20 cellular contexts compared by ENCODE assay signal in the genomic region with DNA sequence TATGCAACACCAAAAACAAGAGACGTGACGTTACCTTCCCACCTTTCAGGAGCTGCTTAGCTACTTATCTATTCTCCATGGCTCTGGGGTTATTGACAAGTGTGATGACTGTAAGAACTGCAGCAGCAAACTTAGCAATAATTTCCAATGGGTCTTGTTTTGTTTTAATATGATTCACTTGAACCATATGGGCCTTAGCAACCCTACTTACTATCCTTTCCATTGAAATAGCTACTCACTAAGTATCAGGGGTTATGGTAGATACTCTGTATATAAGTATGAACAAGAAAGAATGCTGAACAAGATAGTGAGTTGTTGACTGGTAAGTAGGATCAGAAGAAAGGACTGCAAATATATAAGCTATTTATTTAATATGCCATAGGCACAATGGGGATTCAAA.
DNase-seq lines count a peak whose midpoint lies in the region; ATAC-seq lines count a peak whose summit lies in the region.
"Had no signal": no experiment of that assay in that cellular context is flagged by ENCODE, and none has a peak within 500 bp of the region (broad histone marks: within the 10 kb centered on the region; RNA-seq: fewer than 3 reads in every experiment).

No MANE protein-coding gene starts in this region.

- H3K4me1 Mint-ChIP-seq in activated T-cell treated with anti-CD3 and anti-CD28 coated beads, Interleukin-2, amount 50 U/mL, for 24 hours (ENCODE audit: low read depth): peaks cover 37% of the 10 kb centered on the region
- H3K4me1 Mint-ChIP-seq in activated naive CD4-positive, alpha-beta T cell treated with anti-CD3 and anti-CD28 coated beads, Interleukin-2, amount 10 ng/mL, durations not matched to agents 7 days and 5 days: no peaks in the 10 kb centered on the region
- H3K4me1 Mint-ChIP-seq in stimulated activated effector memory CD8-positive, alpha-beta T cell treated with anti-CD3 and anti-CD28 coated beads, Interleukin-12 subunit alpha, Interleukin-12 subunit beta, amount 100 ng/mL, for 72 hours: peaks cover 6% of the 10 kb centered on the region
- H3K4me1 Mint-ChIP-seq: CD4-positive, CD25-positive, alpha-beta regulatory T cell; CD8-positive, alpha-beta memory T cell had no signal

- peak; percentile 12 to 69 for ATAC-seq in activated naive CD4-positive, alpha-beta T cell treated with anti-CD3 and anti-CD28 coated beads, Interleukin-2, amount 50 U/mL, for 72 hours
- peak; percentile 47 for ATAC-seq in stimulated activated effector memory CD8-positive, alpha-beta T cell treated with anti-CD3 and anti-CD28 coated beads, Interleukin-12 subunit alpha, Interleukin-12 subunit beta, amount 100 ng/mL, for 72 hours
- ATAC-seq: GM12878, HCT116 had no signal

- no peaks in the 10 kb centered on the region for H3K36me3 Mint-ChIP-seq in activated T-cell treated with anti-CD3 and anti-CD28 coated beads, Interleukin-2, amount 50 U/mL, for 24 hours (ENCODE audit: low read depth)
- no peaks in the 10 kb centered on the region for H3K36me3 Mint-ChIP-seq in activated naive CD4-positive, alpha-beta T cell treated with anti-CD3 and anti-CD28 coated beads, Interleukin-2, amount 50 U/mL, for 72 hours
- H3K36me3 Mint-ChIP-seq in activated naive CD4-positive, alpha-beta T cell treated with anti-CD3 and anti-CD28 coated beads, Interleukin-2, amount 10 ng/mL, durations not matched to agents 7 days and 5 days: no peaks in the 10 kb centered on the region
- H3K36me3 Mint-ChIP-seq in stimulated activated effector memory CD8-positive, alpha-beta T cell treated with anti-CD3 and anti-CD28 coated beads, Interleukin-12 subunit alpha, Interleukin-12 subunit beta, amount 100 ng/mL, for 72 hours: no peaks in the 10 kb centered on the region
- H3K36me3 Mint-ChIP-seq: CD4-positive, CD25-positive, alpha-beta regulatory T cell; CD8-positive, alpha-beta memory T cell had no signal

- peak overlapping the region; percentile 58 for H3K27ac Mint-ChIP-seq in activated T-cell treated with anti-CD3 and anti-CD28 coated beads, Interleukin-2, amount 50 U/mL, for 24 hours
- H3K27ac Mint-ChIP-seq in activated naive CD4-positive, alpha-beta T cell treated with anti-CD3 and anti-CD28 coated beads, Interleukin-2, amount 50 U/mL, for 72 hours: no peak overlapping the region
- H3K27ac Mint-ChIP-seq in activated naive CD4-positive, alpha-beta T cell treated with anti-CD3 and anti-CD28 coated beads, Interleukin-2, amount 10 ng/mL, durations not matched to agents 7 days and 5 days: no peak overlapping the region
- no peak overlapping the region for H3K27ac Mint-ChIP-seq in stimulated activated effector memory CD8-positive, alpha-beta T cell treated with anti-CD3 and anti-CD28 coated beads, Interleukin-12 subunit alpha, Interleukin-12 subunit beta, amount 100 ng/mL, for 72 hours
- H3K27ac Mint-ChIP-seq: CD4-positive, CD25-positive, alpha-beta regulatory T cell; CD8-positive, alpha-beta memory T cell; HFFc6 had no signal

- peaks cover 3% of the 10 kb centered on the region for H3K27me3 Mint-ChIP-seq in activated T-cell treated with anti-CD3 and anti-CD28 coated beads, Interleukin-2, amount 50 U/mL, for 24 hours
- peaks cover 4% of the 10 kb centered on the region for H3K27me3 Mint-ChIP-seq in activated naive CD4-positive, alpha-beta T cell treated with anti-CD3 and anti-CD28 coated beads, Interleukin-2, amount 10 ng/mL, durations not matched to agents 7 days and 5 days

- no peak for DNase-seq in activated T-cell treated with anti-CD3 and anti-CD28 coated beads, Interleukin-2, amount 50 U/mL, for 24 hours
- DNase-seq in activated T-cell treated with anti-CD3 and anti-CD28 coated beads for 4 hours (no peak), NCI-H187 (lab: John Stamatoyannopoulos, UW) (no peak)
- no peak for DNase-seq in activated naive CD4-positive, alpha-beta T cell treated with anti-CD3 and anti-CD28 coated beads, Interleukin-2, amount 50 U/mL, for 72 hours (ENCODE audit: low spot score in 2 of 2)
- no peak for DNase-seq in activated naive CD4-positive, alpha-beta T cell treated with anti-CD3 and anti-CD28 coated beads, Interleukin-2, amount 10 ng/mL, durations not matched to agents 7 days and 5 days
- no peak for DNase-seq in stimulated activated effector memory CD8-positive, alpha-beta T cell treated with anti-CD3 and anti-CD28 coated beads, Interleukin-12 subunit alpha, Interleukin-12 subunit beta, amount 100 ng/mL, for 72 hours (ENCODE audit: low spot score in 2 of 2)
- DNase-seq: ACHN; BE2C; C1 segment of cervical spinal cord; CD4-positive, CD25-positive, alpha-beta regulatory T cell; CD8-positive, alpha-beta memory T cell; COR-L47; DMS53; DND-41; EL; GOT3; H7; HFFc6 had no signal

- H3K9me3 Mint-ChIP-seq in activated T-cell treated with anti-CD3 and anti-CD28 coated beads, Interleukin-2, amount 50 U/mL, for 24 hours: peaks cover 2% of the 10 kb centered on the region
- no peaks in the 10 kb centered on the region for H3K9me3 Mint-ChIP-seq in activated naive CD4-positive, alpha-beta T cell treated with anti-CD3 and anti-CD28 coated beads, Interleukin-2, amount 50 U/mL, for 72 hours
- H3K9me3 Mint-ChIP-seq in activated naive CD4-positive, alpha-beta T cell treated with anti-CD3 and anti-CD28 coated beads, Interleukin-2, amount 10 ng/mL, durations not matched to agents 7 days and 5 days: no peaks in the 10 kb centered on the region
- H3K9me3 Mint-ChIP-seq in stimulated activated effector memory CD8-positive, alpha-beta T cell treated with anti-CD3 and anti-CD28 coated beads, Interleukin-12 subunit alpha, Interleukin-12 subunit beta, amount 100 ng/mL, for 72 hours: no peaks in the 10 kb centered on the region
- H3K9me3 Mint-ChIP-seq: CD8-positive, alpha-beta memory T cell; HFFc6 had no signal

- H3K4me3 Mint-ChIP-seq in activated T-cell treated with anti-CD3 and anti-CD28 coated beads, Interleukin-2, amount 50 U/mL, for 24 hours: no peak overlapping the region
- H3K4me3 Mint-ChIP-seq in activated naive CD4-positive, alpha-beta T cell treated with anti-CD3 and anti-CD28 coated beads, Interleukin-2, amount 10 ng/mL, durations not matched to agents 7 days and 5 days: no peak overlapping the region
- H3K4me3 Mint-ChIP-seq in stimulated activated effector memory CD8-positive, alpha-beta T cell treated with anti-CD3 and anti-CD28 coated beads, Interleukin-12 subunit alpha, Interleukin-12 subunit beta, amount 100 ng/mL, for 72 hours: no peak overlapping the region
- H3K4me3 Mint-ChIP-seq: CD4-positive, CD25-positive, alpha-beta regulatory T cell; CD8-positive, alpha-beta memory T cell; HFFc6 had no signal

- CTCF ChIA-PET in activated naive CD4-positive, alpha-beta T cell treated with anti-CD3 and anti-CD28 coated beads, Interleukin-2, amount 10 ng/mL, durations not matched to agents 7 days and 5 days (lab: Charles Lee): interaction anchor here (0.6 to 1.2 kb wide), 2 partner anchors 8 to 30 kb away, joined by 3 to 4 read pairs; no protein-coding TSS in a partner anchor
